8 cellular contexts compared by ENCODE assay signal in the genomic region with DNA sequence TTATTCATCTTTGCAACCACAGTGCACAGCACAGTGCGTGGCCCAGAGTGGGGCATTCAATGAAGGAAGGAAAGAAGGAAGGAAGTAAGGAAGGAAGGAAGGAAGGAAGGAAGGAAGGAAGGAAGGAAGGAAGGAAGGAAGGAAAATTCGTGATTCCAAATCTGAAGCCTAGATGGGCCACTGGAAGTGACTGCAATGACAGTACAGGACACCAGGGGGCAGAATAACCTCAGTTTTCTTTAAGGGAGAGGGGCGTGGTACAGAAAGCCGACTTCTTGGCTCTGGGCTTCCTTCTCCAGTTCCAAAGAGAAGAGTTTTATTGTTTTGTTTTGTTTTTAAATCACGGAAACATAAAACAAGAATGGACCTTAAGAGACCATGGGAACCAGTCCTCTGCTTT. TPM values are rescaled to one million over a fixed set of nuclear protein-coding genes. Genes with fewer than 3 reads are reported as not detected.
DNase-seq lines count a peak whose midpoint lies in the region; ATAC-seq and TF ChIP-seq lines count a peak whose summit lies in the region.

No MANE protein-coding gene starts in this region.

- no peak overlapping the region for H3K27ac ChIP-seq in MM.1S (ENCODE audit: low read length)
- no peak overlapping the region for H3K27ac ChIP-seq in ascending aorta

- H3K36me3 ChIP-seq in MM.1S (replicated peaks; ENCODE audit: insufficient read depth, low read length) (no peaks in the 10 kb centered on the region), ascending aorta (no peaks in the 10 kb centered on the region)

- H3K9me3 ChIP-seq in MM.1S (replicated peaks; ENCODE audit: insufficient read depth, low read length) (no peaks in the 10 kb centered on the region), ascending aorta (no peaks in the 10 kb centered on the region)

- H3K9me2 ChIP-seq in MM.1S (replicated peaks; ENCODE audit: insufficient read depth, low read length), result no peaks in the 10 kb centered on the region

- intact Hi-C loops in ascending aorta (cut with DNase I), result loop anchor here (1.0 to 10.0 kb wide), 3 partner anchors 119 to 1298 kb away; a partner anchor contains a TSS

- TF ChIP-seq CTCF in MM.1S (IDR thresholded peaks at IDR 0.05; ENCODE audit: low read length) (peak; percentile 73), ascending aorta (IDR thresholded peaks at IDR 0.05) (peak; percentile 75 to 80 (median 77))

- H3K4me3 ChIP-seq in MM.1S (ENCODE audit: low read length), result no peak overlapping the region
- no peak overlapping the region for H3K4me3 ChIP-seq in ascending aorta

- DNase-seq in DMS 273 (lab: John Stamatoyannopoulos, UW; ENCODE audit: unreplicated experiment) (peak; percentile 86), DMS 273 treated with DMSO at 0.1 percent for 48 hours (lab: John Stamatoyannopoulos, UW) (no peak), MM.1S (peak; percentile 43), T-helper 2 cell (peak in 4 of 5 experiments; percentile 29 to 44 (median 34)), ascending aorta (ENCODE audit: low spot score in 2 of 2) (peak in 1 of 2 donors; percentile 70), hepatic stellate cell (ENCODE audit: low spot score) (peak; percentile 72)
- peak; percentile 19 to 28 for DNase-seq in stimulated activated CD4-positive, alpha-beta T cell treated with anti-CD3 and anti-CD28 coated beads, Interleukin-12 subunit alpha, Interleukin-12 subunit beta, amount 100 ng/mL, for 24 hours (ENCODE audit: low read depth in 2 of 2)

- no peaks in the 10 kb centered on the region for H3F3A ChIP-seq in MM.1S (ENCODE audit: insufficient read depth, low read length)

- H4K20me1 ChIP-seq in MM.1S (ENCODE audit: insufficient read depth, low read length), result no peaks in the 10 kb centered on the region

- H3K4me1 ChIP-seq in MM.1S (ENCODE audit: low read length) (peaks cover 7% of the 10 kb centered on the region; the same call in 1 of the 2 replicates), ascending aorta (no peaks in the 10 kb centered on the region)

- peak overlapping the region; percentile 15; the same call in 1 of the 2 replicates for H3K4me2 ChIP-seq in MM.1S (ENCODE audit: low read depth, low read length)

- no peaks in the 10 kb centered on the region for H3K27me3 ChIP-seq in MM.1S (replicated peaks; ENCODE audit: insufficient read depth, low read length)
- no peaks in the 10 kb centered on the region for H3K27me3 ChIP-seq in ascending aorta

- no peaks in the 10 kb centered on the region for H3K79me2 ChIP-seq in MM.1S (ENCODE audit: low read length)

- ATAC-seq in HG02981 (IDR thresholded peaks at IDR 0.05; ENCODE audit: unreplicated experiment), result no peak

- H3K9ac ChIP-seq in MM.1S (ENCODE audit: low read length), result no peak overlapping the region

- H2AFZ ChIP-seq in MM.1S (ENCODE audit: low read length), result 0 out of 2 replicates have a peak overlapping the region, but pooled peaks have one; percentile 30

RNA-seq across cellular contexts. Expression of a gene that starts 47.8 kb away (rescaled TPM):
- 2.2 TPM for total RNA-seq in ascending aorta
